In genomic region chr11:62324738-62325556, GRCh38 we compare ENCODE assay signal across 8 cellular contexts. TPM values are rescaled to one million over a fixed set of nuclear protein-coding genes. Genes with fewer than 3 reads are reported as not detected.
DNase-seq lines count a peak whose midpoint lies in the region; ATAC-seq and TF ChIP-seq lines count a peak whose summit lies in the region.

No MANE protein-coding gene starts in this region.

- H3K4me3 ChIP-seq in upper lobe of right lung = no peak overlapping the region

- peak; percentile 36 to 38 for ATAC-seq in activated CD4-positive, CD25-positive, alpha-beta regulatory T cell treated with anti-CD3 and anti-CD28 coated beads, Interleukin-2, amount 50 U/mL, for 24 hours
- ATAC-seq in naive B cell (ENCODE audit: low read depth in 2 of 2) (peak; percentile 37 to 77), upper lobe of right lung (peak; percentile 98), GM21447 (IDR thresholded peaks at IDR 0.05; ENCODE audit: unreplicated experiment) (no peak), HG02885 (IDR thresholded peaks at IDR 0.05; ENCODE audit: poor library complexity, unreplicated experiment) (no peak)

- DNase-seq in NAMALWA (ENCODE audit: low spot score) (peak; percentile 77), naive B cell (no peak), upper lobe of right lung (peak; percentile 81)
- peak; percentile 27 for DNase-seq in effector CD4-positive, alpha-beta T cell

- H3K27ac ChIP-seq in upper lobe of right lung = no peak overlapping the region

- H3K36me3 ChIP-seq in upper lobe of right lung = no peaks in the 10 kb centered on the region

- H3K4me3 Mint-ChIP-seq in naive B cell = no peak overlapping the region

- TF ChIP-seq CTCF in GM12872 (IDR thresholded peaks at IDR 0.05; ENCODE audit: insufficient read depth, low read depth, low read length) (peak; percentile 96), upper lobe of right lung (IDR thresholded peaks at IDR 0.05) (peak; percentile 67)

- H3K9me3 Mint-ChIP-seq in naive B cell = no peaks in the 10 kb centered on the region

- intact Hi-C loops in upper lobe of right lung (cut with DNase I) = no loop called here

- no peaks in the 10 kb centered on the region for H3K27me3 ChIP-seq in upper lobe of right lung

- H3K9me3 ChIP-seq in upper lobe of right lung = no peaks in the 10 kb centered on the region

- no peaks in the 10 kb centered on the region for H3K36me3 Mint-ChIP-seq in naive B cell

- H3K4me1 ChIP-seq in upper lobe of right lung = no peaks in the 10 kb centered on the region

- H3K27me3 Mint-ChIP-seq in naive B cell = peaks cover 20 to 47% (median 34%) of the 10 kb centered on the region in 3 donors

- no peak overlapping the region for H3K27ac Mint-ChIP-seq in naive B cell

- no peaks in the 10 kb centered on the region for H3K4me1 Mint-ChIP-seq in naive B cell

RNA-seq across cellular contexts. Expression of gene ASRGL1, which starts 12.3 kb away (rescaled TPM):
- 1 to 10 TPM in 4 of 6 donors, under 1 TPM in 1, not detected in 1; 0.57 to 3.1 (median 1.2) TPM for polyA plus RNA-seq in naive B cell (ENCODE audit: low read depth in 6 of 6)
- total RNA-seq in upper lobe of right lung = 54.8 TPM

RNA-seq across cellular contexts. Expression of gene SCGB1D4, which starts 26.1 kb away (rescaled TPM):
- polyA plus RNA-seq in naive B cell (ENCODE audit: low read depth in 6 of 6) = not detected
- not detected for total RNA-seq in upper lobe of right lung

RNA-seq across cellular contexts. Expression of gene SCGB2A2, which starts 55.0 kb away (rescaled TPM):
- polyA plus RNA-seq in naive B cell (ENCODE audit: low read depth in 6 of 6) = not detected
- not detected for total RNA-seq in upper lobe of right lung

Comparison
In these comparisons a context has a peak if more than half of its experiments do, and no peak if none do; other contexts are left out.
1. ATAC-seq: peak in activated CD4-positive, CD25-positive, alpha-beta regulatory T cell treated with anti-CD3 and anti-CD28 coated beads, Interleukin-2, amount 50 U/mL, for 24 hours (2 of 2), naive B cell (2 of 2) and upper lobe of right lung (single experiment); none in GM21447 (single experiment) and HG02885 (single experiment).